In the genomic region with DNA sequence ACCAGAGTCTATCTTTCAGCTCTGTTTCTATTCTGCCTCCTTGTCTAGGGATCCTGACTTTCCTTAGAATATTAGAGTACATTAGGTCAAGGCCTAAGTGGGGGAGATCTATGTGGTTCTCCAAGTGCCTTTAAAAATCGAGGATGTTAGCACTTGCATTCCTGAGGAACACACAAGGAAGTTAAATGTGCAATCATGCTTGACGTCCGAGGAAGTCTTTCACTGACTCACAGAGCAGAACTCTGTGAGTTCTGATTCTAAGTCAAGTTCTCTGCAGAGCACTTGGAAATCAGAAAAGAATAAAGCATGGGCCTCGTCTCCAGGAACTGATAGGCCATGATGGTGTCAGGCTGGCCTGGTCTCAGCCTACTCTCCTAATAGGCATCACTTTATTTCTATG, we compare ENCODE assay signal across 15 cellular contexts. TPM values are rescaled to one million over a fixed set of nuclear protein-coding genes. Genes with fewer than 3 reads are reported as not detected.
DNase-seq lines count a peak whose midpoint lies in the region; FAIRE-seq and TF ChIP-seq lines count a peak whose summit lies in the region.
"Had no signal": no experiment of that assay in that cellular context is flagged by ENCODE, and none has a peak within 500 bp of the region (broad histone marks: within the 10 kb centered on the region; RNA-seq: fewer than 3 reads in every experiment).

No MANE protein-coding gene starts in this region.

- peak overlapping the region; percentile 19 for H3K4me2 ChIP-seq in keratinocyte (ENCODE audit: control insufficient read depth, extremely low read depth, insufficient read depth, low read depth, low read length)

- H3K27me3 ChIP-seq in AG04450 (ENCODE audit: control insufficient read depth, insufficient read depth, low read length) (no peaks in the 10 kb centered on the region), brain microvascular endothelial cell (replicated peaks) (no peaks in the 10 kb centered on the region), keratinocyte (ENCODE audit: control insufficient read depth, extremely low read depth, insufficient read depth, low read length) (no peaks in the 10 kb centered on the region), SJCRH30 (no peaks in the 10 kb centered on the region)
- H3K27me3 ChIP-seq: uterus had no signal

- CTCF ChIA-PET in AG04450 (lab: Charles Lee): no interaction called here
- CTCF ChIA-PET in activated CD4-positive, alpha-beta memory T cell treated with anti-CD3 and anti-CD28 coated beads, Interleukin-2, amount 10 ng/mL, durations not matched to agents 7 days and 5 days (lab: Charles Lee): no interaction called here

- in situ Hi-C loops in brain microvascular endothelial cell (cut with HindIII; ENCODE audit: low pct_ligation_motif_present, low sequenced_read_pairs): no loop called here

- H3K4me1 Mint-ChIP-seq in CD14-positive monocyte: no peaks in the 10 kb centered on the region
- no peaks in the 10 kb centered on the region for H3K4me1 Mint-ChIP-seq in activated CD4-positive, alpha-beta memory T cell treated with anti-CD3 and anti-CD28 coated beads, Interleukin-2, amount 10 ng/mL, durations not matched to agents 7 days and 5 days
- H3K4me1 Mint-ChIP-seq: activated naive CD8-positive, alpha-beta T cell treated with anti-CD3 and anti-CD28 coated beads, Interleukin-2, amount 10 ng/mL, durations not matched to agents 7 days and 5 days; natural killer cell had no signal

- peaks cover 8 to 15% (median 9%) of the 10 kb centered on the region in 3 donors for H3K27me3 Mint-ChIP-seq in CD14-positive monocyte (ENCODE audit: low read depth in 3 of 3)
- peaks cover 14% of the 10 kb centered on the region for H3K27me3 Mint-ChIP-seq in activated CD4-positive, alpha-beta memory T cell treated with anti-CD3 and anti-CD28 coated beads, Interleukin-2, amount 10 ng/mL, durations not matched to agents 7 days and 5 days

- no peaks in the 10 kb centered on the region for H4K20me1 ChIP-seq in keratinocyte (ENCODE audit: control insufficient read depth, extremely low read depth, insufficient read depth, low read length)

- H3K27ac ChIP-seq in AG04450 (ENCODE audit: low read depth, low read length) (peak overlapping the region; percentile 47), brain microvascular endothelial cell (peak overlapping the region; percentile 84), keratinocyte (ENCODE audit: control insufficient read depth, insufficient read depth, low read length) (no peak overlapping the region), SJCRH30 (no peak overlapping the region)
- H3K27ac ChIP-seq: uterus had no signal

- H3K4me3 Mint-ChIP-seq in CD14-positive monocyte: no peak overlapping the region
- H3K4me3 Mint-ChIP-seq in activated CD4-positive, alpha-beta memory T cell treated with anti-CD3 and anti-CD28 coated beads, Interleukin-2, amount 10 ng/mL, durations not matched to agents 7 days and 5 days: no peak overlapping the region
- H3K4me3 Mint-ChIP-seq: activated naive CD8-positive, alpha-beta T cell treated with anti-CD3 and anti-CD28 coated beads, Interleukin-2, amount 10 ng/mL, durations not matched to agents 7 days and 5 days; natural killer cell had no signal

- TF ChIP-seq CTCF in AG04450 (IDR thresholded peaks at IDR 0.05; ENCODE audit: low read depth, low read length) (no peak), brain microvascular endothelial cell (IDR thresholded peaks at IDR 0.05; ENCODE audit: low read depth, low read length, missing control alignments) (no peak), keratinocyte (optimal IDR thresholded peaks at IDR 0.05 in 1 of 3, IDR thresholded peaks at IDR 0.05 in 1 of 3, conservative IDR thresholded peaks at IDR 0.05 in 1 of 3; ENCODE audit: extremely low read depth in 1 of 3, insufficient read depth in 2 of 3, low read length in 3 of 3) (no peak), CD14-positive monocyte (IDR thresholded peaks at IDR 0.05) (no peak)

- H3K9me3 Mint-ChIP-seq in CD14-positive monocyte: peaks cover 7 to 20% (median 14%) of the 10 kb centered on the region in 7 donors
- H3K9me3 Mint-ChIP-seq in activated CD4-positive, alpha-beta memory T cell treated with anti-CD3 and anti-CD28 coated beads, Interleukin-2, amount 10 ng/mL, durations not matched to agents 7 days and 5 days: peaks cover 6% of the 10 kb centered on the region
- H3K9me3 Mint-ChIP-seq: natural killer cell had no signal

- DNase-seq in AG04450 (ENCODE audit: low read depth, low spot score): peak; percentile 42
- peak; percentile 86 for DNase-seq in HT1080 (ENCODE audit: low read depth)
- DNase-seq in brain microvascular endothelial cell: peak; percentile 88
- DNase-seq in keratinocyte (ENCODE audit: low read depth, low spot score): no peak
- no peak for DNase-seq in CD14-positive monocyte (ENCODE audit: low spot score)
- DNase-seq in activated CD4-positive, alpha-beta memory T cell treated with anti-CD3 and anti-CD28 coated beads, Interleukin-2, amount 10 ng/mL, durations not matched to agents 7 days and 5 days: no peak
- no peak for DNase-seq in COLO668 (lab: John Stamatoyannopoulos, UW; ENCODE audit: unreplicated experiment)
- no peak for DNase-seq in SJCRH30
- DNase-seq: activated naive CD8-positive, alpha-beta T cell treated with anti-CD3 and anti-CD28 coated beads, Interleukin-2, amount 10 ng/mL, durations not matched to agents 7 days and 5 days; effector memory CD4-positive, alpha-beta T cell; natural killer cell; NCI-H1417 treated with DMSO at 0.1 percent for 48 hours; small intestine; uterus had no signal

- dilution Hi-C loops in keratinocyte (cut with MboI; ENCODE audit: extremely low pct_ligation_motif_present, low sequenced_read_pairs): no loop called here

- FAIRE-seq in keratinocyte (lab: Jason Lieb, UNC): peak; percentile 59
- FAIRE-seq: small intestine had no signal

- no peak overlapping the region for H2AFZ ChIP-seq in keratinocyte (ENCODE audit: control insufficient read depth, low read length)

- H3K36me3 Mint-ChIP-seq in CD14-positive monocyte: no peaks in the 10 kb centered on the region
- H3K36me3 Mint-ChIP-seq in activated CD4-positive, alpha-beta memory T cell treated with anti-CD3 and anti-CD28 coated beads, Interleukin-2, amount 10 ng/mL, durations not matched to agents 7 days and 5 days (ENCODE audit: low read depth): no peaks in the 10 kb centered on the region
- H3K36me3 Mint-ChIP-seq: activated naive CD8-positive, alpha-beta T cell treated with anti-CD3 and anti-CD28 coated beads, Interleukin-2, amount 10 ng/mL, durations not matched to agents 7 days and 5 days had no signal

- H3K79me2 ChIP-seq in keratinocyte (ENCODE audit: control insufficient read depth, insufficient read depth, low read length): peaks cover 4% of the 10 kb centered on the region

- H3K9me1 ChIP-seq in keratinocyte (ENCODE audit: control insufficient read depth, extremely low read depth, insufficient read depth, low read length): no peaks in the 10 kb centered on the region

- H3K27ac Mint-ChIP-seq in CD14-positive monocyte: no peak overlapping the region
- no peak overlapping the region for H3K27ac Mint-ChIP-seq in activated CD4-positive, alpha-beta memory T cell treated with anti-CD3 and anti-CD28 coated beads, Interleukin-2, amount 10 ng/mL, durations not matched to agents 7 days and 5 days
- H3K27ac Mint-ChIP-seq: activated naive CD8-positive, alpha-beta T cell treated with anti-CD3 and anti-CD28 coated beads, Interleukin-2, amount 10 ng/mL, durations not matched to agents 7 days and 5 days; natural killer cell had no signal

- POLR2A ChIA-PET in AG04450 (lab: Yijun Ruan, JAX): interaction anchor here (0.6 kb wide), 1 partner anchor 68 kb away, joined by 5 read pairs; no protein-coding TSS in a partner anchor
- POLR2A ChIA-PET in activated CD4-positive, alpha-beta memory T cell treated with anti-CD3 and anti-CD28 coated beads, Interleukin-2, amount 10 ng/mL, durations not matched to agents 7 days and 5 days (lab: Charles Lee): no interaction called here

- intact Hi-C loops in CD14-positive monocyte (cut with micrococcal nuclease): no loop called here

- H3K4me3 ChIP-seq in AG04450 (ENCODE audit: low read depth, low read length): no peak overlapping the region
- no peak overlapping the region for H3K4me3 ChIP-seq in brain microvascular endothelial cell (ENCODE audit: low read depth, low read length)
- H3K4me3 ChIP-seq in keratinocyte (ENCODE audit: control insufficient read depth in 2 of 3, extremely low read depth in 1 of 3, insufficient read depth in 2 of 3, low read depth in 1 of 3, low read length in 3 of 3): no peak overlapping the region
- no peak overlapping the region for H3K4me3 ChIP-seq in SJCRH30
- H3K4me3 ChIP-seq: uterus had no signal

- H3K4me1 ChIP-seq in keratinocyte (ENCODE audit: control insufficient read depth, extremely low read depth, insufficient read depth, low read length) (peaks cover 42% of the 10 kb centered on the region), SJCRH30 (no peaks in the 10 kb centered on the region)
- H3K4me1 ChIP-seq: uterus had no signal

- H3K36me3 ChIP-seq in brain microvascular endothelial cell (replicated peaks): no peaks in the 10 kb centered on the region
- no peaks in the 10 kb centered on the region for H3K36me3 ChIP-seq in keratinocyte (ENCODE audit: control insufficient read depth in 2 of 2, extremely low read depth in 1 of 2, insufficient read depth in 2 of 2, low read length in 2 of 2)
- no peaks in the 10 kb centered on the region for H3K36me3 ChIP-seq in SJCRH30
- H3K36me3 ChIP-seq: uterus had no signal

- H3K9me3 ChIP-seq in AG04450 (ENCODE audit: control insufficient read depth, insufficient read depth, low read length) (no peaks in the 10 kb centered on the region), keratinocyte (ENCODE audit: control insufficient read depth, low read depth, low read length) (no peaks in the 10 kb centered on the region), SJCRH30 (replicated peaks) (no peaks in the 10 kb centered on the region)
- H3K9me3 ChIP-seq: uterus had no signal

- no peak overlapping the region for H3K9ac ChIP-seq in keratinocyte (ENCODE audit: control insufficient read depth, extremely low read depth, insufficient read depth, low read length)

RNA-seq across cellular contexts. Expression of a gene that starts 17.2 kb away (rescaled TPM):
- polyA plus RNA-seq in AG04450 (2011; rRNA removed) (41.1 and 50.3 TPM in 2 replicates), keratinocyte (6.9 to 13.1 TPM (median 7.7 TPM) in 3 replicates), CD14-positive monocyte (not detected)
- 51.0 and 58.7 TPM in 2 replicates for polyA minus RNA-seq in AG04450 (2011; rRNA and poly(A)+ RNA removed)
- total RNA-seq in HT1080 (2014; rRNA removed; shearing (Covaris generic)): 43.0 and 47.1 TPM in 2 replicates
- 25.5 and 29.5 TPM in 2 replicates for polyA plus RNA-seq in HT1080 (2015; cell fraction: cytosol; rRNA removed)
- polyA plus RNA-seq in HT1080 (2015; cell fraction: nucleus; rRNA removed): 32.2 and 36.5 TPM in 2 replicates
- polyA plus RNA-seq in keratinocyte (2011; ENCODE audit: low read depth): 2.0 TPM
- polyA plus RNA-seq in keratinocyte (2011; cell fraction: cytosol; rRNA removed): 7.4 and 7.7 TPM in 2 replicates
- polyA plus RNA-seq in keratinocyte (2011; cell fraction: nucleus; rRNA removed): 19.6 and 21.9 TPM in 2 replicates
- polyA plus RNA-seq in keratinocyte (2012; ENCODE audit: low replicate concordance): 1.7 and 10.2 TPM in 2 replicates
- polyA minus RNA-seq in keratinocyte: 6.4 to 13.6 TPM (median 8.6 TPM) in 3 replicates
- 4.6 TPM for polyA minus RNA-seq in keratinocyte (2011; cell fraction: cytosol; rRNA and poly(A)+ RNA removed)
- 12.5 and 22.2 TPM in 2 replicates for polyA minus RNA-seq in keratinocyte (2011; cell fraction: nucleus; rRNA and poly(A)+ RNA removed)
- not detected for total RNA-seq in activated CD4-positive, alpha-beta memory T cell treated with anti-CD3 and anti-CD28 coated beads, Interleukin-2, amount 10 ng/mL, durations not matched to agents 7 days and 5 days
- total RNA-seq in SJCRH30 (2014; rRNA removed; shearing (Covaris generic)): 0.10 and 0.15 TPM in 2 replicates
- total RNA-seq: activated naive CD8-positive, alpha-beta T cell treated with anti-CD3 and anti-CD28 coated beads, Interleukin-2, amount 10 ng/mL, durations not matched to agents 7 days and 5 days; natural killer cell; T-helper 2 cell treated with Interferon-gamma antibody and Interleukin-4, amounts not matched to agents 100 ng/mL and 5 ng/mL, for 36 hours had no signal

Comparison
In these comparisons a context has a peak if more than half of its experiments do, and no peak if none do; other contexts are left out.
1. DNase-seq: peak in AG04450 (single experiment), HT1080 (single experiment) and brain microvascular endothelial cell (single experiment); none in keratinocyte (single experiment), CD14-positive monocyte (single experiment), activated CD4-positive, alpha-beta memory T cell treated with anti-CD3 and anti-CD28 coated beads, Interleukin-2, amount 10 ng/mL, durations not matched to agents 7 days and 5 days (single experiment), COLO668 (single experiment) and SJCRH30 (0 of 2).
2. H3K27ac ChIP-seq: peak in AG04450 (single experiment) and brain microvascular endothelial cell (single experiment); none in keratinocyte (single experiment) and SJCRH30 (single experiment).
3. RNA of a gene that starts 17.2 kb away (total RNA-seq): 43.0 to 47.1 TPM in HT1080; 0.10 to 0.15 TPM in SJCRH30 and not detected in activated CD4-positive, alpha-beta memory T cell treated with anti-CD3 and anti-CD28 coated beads, Interleukin-2, amount 10 ng/mL, durations not matched to agents 7 days and 5 days; every median in the first group is over 10 times any median in the second.